Comparison of ENCODE assay signal across 7 cellular contexts in the genomic region with DNA sequence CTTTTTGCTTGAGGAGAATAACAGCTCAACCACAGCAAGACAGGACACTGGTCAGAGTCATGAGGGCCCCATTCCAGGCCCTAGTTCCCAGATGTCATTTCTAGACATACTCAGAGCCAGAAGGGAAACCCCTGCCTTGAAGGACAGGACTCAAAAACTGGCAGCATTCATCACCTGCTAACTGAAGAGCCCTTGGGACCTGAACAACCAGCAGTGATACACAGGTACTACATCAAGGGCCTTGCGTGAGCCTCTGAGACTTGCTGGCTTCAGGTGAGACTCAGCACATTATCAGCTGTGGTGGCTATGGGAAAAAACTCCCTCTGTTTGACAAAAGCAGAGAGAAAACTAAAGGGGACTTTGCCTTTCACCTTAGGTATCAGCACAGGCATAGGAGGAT. TPM values are rescaled to one million over a fixed set of nuclear protein-coding genes. Genes with fewer than 3 reads are reported as not detected.
"Had no signal": no experiment of that assay in that cellular context is flagged by ENCODE, and none has a peak within 500 bp of the region (broad histone marks: within the 10 kb centered on the region; RNA-seq: fewer than 3 reads in every experiment).

No MANE protein-coding gene starts in this region.

- H3K4me1 Mint-ChIP-seq: GM23338, H9 had no signal

- ATAC-seq: GM23338, HepG2 had no signal

- H3K4me3 ChIP-seq: GM23338 had no signal

- DNase-seq: H9, HCEC 1CT had no signal

- H3K4me3 Mint-ChIP-seq: GM23338, H9 had no signal

- H3K27ac Mint-ChIP-seq: GM23338, IgD-negative memory B cell had no signal

- H3K27ac ChIP-seq: HL-60 had no signal

RNA-seq across cellular contexts. Expression of gene CCL28, which starts 48.9 kb away (rescaled TPM):
- total RNA-seq: H1, H9, HepG2 had no signal
